Comparison of ENCODE assay signal across 18 cellular contexts in genomic region chr19:58353717-58354477, GRCh38.
"Had no signal": no experiment of that assay in that cellular context is flagged by ENCODE, and none has a peak within 500 bp of the region (broad histone marks: within the 10 kb centered on the region; RNA-seq: fewer than 3 reads in every experiment).

No MANE protein-coding gene starts in this region.

- H3K9me3 ChIP-seq: esophagus muscularis mucosa, psoas muscle, suprapubic skin had no signal

- H2AFZ ChIP-seq: hepatocyte had no signal

- H3K27me3 ChIP-seq: cardiac muscle cell, hepatocyte had no signal

- FAIRE-seq: astrocyte, colon had no signal

- H3K4me1 ChIP-seq: psoas muscle had no signal

- H3K27ac ChIP-seq: cardiac muscle cell, esophagus muscularis mucosa, hepatocyte, psoas muscle, suprapubic skin had no signal

- H3K27me3 Mint-ChIP-seq: stimulated activated naive CD8-positive, alpha-beta T cell treated with anti-CD3 and anti-CD28 coated beads, Interleukin-15, Interleukin-2, amounts not matched to agents 100 ng/mL and 50 ng/mL, for 24 hours had no signal

- DNase-seq: activated CD4-positive, alpha-beta memory T cell treated with anti-CD3 and anti-CD28 coated beads, Interleukin-2, amount 10 ng/mL, durations not matched to agents 7 days and 5 days; activated CD4-positive, alpha-beta T cell treated with anti-CD3 and anti-CD28 coated beads for 4 hours; activated naive CD4-positive, alpha-beta T cell treated with anti-CD3 and anti-CD28 coated beads, Interleukin-2, amount 10 ng/mL, durations not matched to agents 7 days and 5 days; activated T-cell treated with anti-CD3 and anti-CD28 coated beads, Interleukin-2, amount 50 U/mL, for 24 hours; islet precursor cell; mesendoderm; psoas muscle; trophoblast cell had no signal

- H3K4me2 ChIP-seq: hepatocyte had no signal

- H3K4me3 Mint-ChIP-seq: activated CD4-positive, alpha-beta memory T cell treated with anti-CD3 and anti-CD28 coated beads, Interleukin-2, amount 10 ng/mL, durations not matched to agents 7 days and 5 days; activated naive CD4-positive, alpha-beta T cell treated with anti-CD3 and anti-CD28 coated beads, Interleukin-2, amount 10 ng/mL, durations not matched to agents 7 days and 5 days; activated T-cell treated with anti-CD3 and anti-CD28 coated beads, Interleukin-2, amount 50 U/mL, for 24 hours; natural killer cell treated with Interleukin-12 subunit alpha and Interleukin-12 subunit beta and Interleukin-15 and Interleukin-18, amount 100 ng/mL, for 72 hours; stimulated activated naive CD8-positive, alpha-beta T cell treated with anti-CD3 and anti-CD28 coated beads, Interleukin-15, Interleukin-2, amounts not matched to agents 100 ng/mL and 50 ng/mL, for 24 hours; WTC11 had no signal

- H3K27ac Mint-ChIP-seq: activated CD4-positive, alpha-beta memory T cell treated with anti-CD3 and anti-CD28 coated beads, Interleukin-2, amount 10 ng/mL, durations not matched to agents 7 days and 5 days; activated naive CD4-positive, alpha-beta T cell treated with anti-CD3 and anti-CD28 coated beads, Interleukin-2, amount 10 ng/mL, durations not matched to agents 7 days and 5 days; activated T-cell treated with anti-CD3 and anti-CD28 coated beads, Interleukin-2, amount 50 U/mL, for 24 hours; natural killer cell treated with Interleukin-12 subunit alpha and Interleukin-12 subunit beta and Interleukin-15 and Interleukin-18, amount 100 ng/mL, for 72 hours; stimulated activated naive CD8-positive, alpha-beta T cell treated with anti-CD3 and anti-CD28 coated beads, Interleukin-15, Interleukin-2, amounts not matched to agents 100 ng/mL and 50 ng/mL, for 24 hours; WTC11 had no signal

- H3K4me3 ChIP-seq: cardiac muscle cell, esophagus muscularis mucosa, hepatocyte, psoas muscle, suprapubic skin had no signal

- ATAC-seq: natural killer cell treated with Interleukin-12 subunit alpha and Interleukin-12 subunit beta and Interleukin-15 and Interleukin-18, amount 100 ng/mL, for 72 hours; psoas muscle; sciatic nerve; WTC11 had no signal

- H3K36me3 ChIP-seq: cardiac muscle cell, suprapubic skin had no signal

- H3K36me3 Mint-ChIP-seq: natural killer cell treated with Interleukin-12 subunit alpha and Interleukin-12 subunit beta and Interleukin-15 and Interleukin-18, amount 100 ng/mL, for 72 hours; WTC11 had no signal

- H3K9me3 Mint-ChIP-seq: activated CD4-positive, alpha-beta memory T cell treated with anti-CD3 and anti-CD28 coated beads, Interleukin-2, amount 10 ng/mL, durations not matched to agents 7 days and 5 days; activated T-cell treated with anti-CD3 and anti-CD28 coated beads, Interleukin-2, amount 50 U/mL, for 24 hours; natural killer cell treated with Interleukin-12 subunit alpha and Interleukin-12 subunit beta and Interleukin-15 and Interleukin-18, amount 100 ng/mL, for 72 hours; stimulated activated naive CD8-positive, alpha-beta T cell treated with anti-CD3 and anti-CD28 coated beads, Interleukin-15, Interleukin-2, amounts not matched to agents 100 ng/mL and 50 ng/mL, for 24 hours; WTC11 had no signal
